In genomic region chr13:101394597-101394996, GRCh38 we compare ENCODE assay signal across 22 cellular contexts. TPM values are rescaled to one million over a fixed set of nuclear protein-coding genes. Genes with fewer than 3 reads are reported as not detected.
"Had no signal": no experiment of that assay in that cellular context is flagged by ENCODE, and none has a peak within 500 bp of the region (broad histone marks: within the 10 kb centered on the region; RNA-seq: fewer than 3 reads in every experiment).

No MANE protein-coding gene starts in this region.

- H3K27ac ChIP-seq: breast epithelium, SK-N-MC had no signal

- H3K9me3 ChIP-seq: breast epithelium had no signal

- H3K36me3 ChIP-seq: breast epithelium had no signal

- DNase-seq: activated CD4-positive, alpha-beta T cell treated with anti-CD3 and anti-CD28 coated beads for 48 hours; activated CD4-positive, alpha-beta T cell treated with anti-CD3 and anti-CD28 coated beads, Interleukin-2, amount 50 U/mL, for 4 hours; activated CD4-positive, CD25-positive, alpha-beta regulatory T cell treated with anti-CD3 and anti-CD28 coated beads, Interleukin-2, amount 50 U/mL, for 72 hours; activated CD8-positive, alpha-beta memory T cell treated with anti-CD3 and anti-CD28 coated beads, Interleukin-2, amount 50 U/mL, for 48 hours; activated CD8-positive, alpha-beta T cell treated with anti-CD3 and anti-CD28 coated beads, Interleukin-2, amount 10 ng/mL, durations not matched to agents 7 days and 5 days; activated T-cell treated with anti-CD3 and anti-CD28 coated beads, Interleukin-2, amount 50 U/mL, for 1 hour; aorta; caudate nucleus; Karpas-422; MM.1S; NCI-H1105; NCI-H1930; NCI-H226; NCI-H526; NK-92 treated with Interleukin-12 subunit alpha and Interleukin-12 subunit beta, amount 100 ng/mL, for 24 hours; OCI-M1; RPMI8226 had no signal

- H3K4me3 ChIP-seq: breast epithelium, K562, SK-N-MC had no signal

- H3K9me3 Mint-ChIP-seq: activated naive CD4-positive, alpha-beta T cell treated with anti-CD3 and anti-CD28 coated beads, Interleukin-2, amount 50 U/mL, for 24 hours; T-helper 1 cell treated with Interleukin-12 subunit alpha and Interleukin-12 subunit beta and Interleukin-4 antibody, amounts not matched to agents 30 μg/mL and 1 μg/mL, for 36 hours had no signal

- H3K27me3 ChIP-seq: breast epithelium had no signal

- H3K27ac Mint-ChIP-seq: activated CD8-positive, alpha-beta T cell treated with anti-CD3 and anti-CD28 coated beads, Interleukin-2, amount 10 ng/mL, durations not matched to agents 7 days and 5 days; activated naive CD4-positive, alpha-beta T cell treated with anti-CD3 and anti-CD28 coated beads, Interleukin-2, amount 50 U/mL, for 24 hours; T-helper 1 cell treated with Interleukin-12 subunit alpha and Interleukin-12 subunit beta and Interleukin-4 antibody, amounts not matched to agents 30 μg/mL and 1 μg/mL, for 36 hours had no signal

- FAIRE-seq: K562 had no signal

- H3K36me3 Mint-ChIP-seq: activated naive CD4-positive, alpha-beta T cell treated with anti-CD3 and anti-CD28 coated beads, Interleukin-2, amount 50 U/mL, for 24 hours had no signal

- H3K4me1 ChIP-seq: breast epithelium had no signal

- H3K4me1 Mint-ChIP-seq: activated naive CD4-positive, alpha-beta T cell treated with anti-CD3 and anti-CD28 coated beads, Interleukin-2, amount 50 U/mL, for 24 hours had no signal

- H3K4me3 Mint-ChIP-seq: activated CD8-positive, alpha-beta T cell treated with anti-CD3 and anti-CD28 coated beads, Interleukin-2, amount 10 ng/mL, durations not matched to agents 7 days and 5 days; activated naive CD4-positive, alpha-beta T cell treated with anti-CD3 and anti-CD28 coated beads, Interleukin-2, amount 50 U/mL, for 24 hours; T-helper 1 cell treated with Interleukin-12 subunit alpha and Interleukin-12 subunit beta and Interleukin-4 antibody, amounts not matched to agents 30 μg/mL and 1 μg/mL, for 36 hours had no signal

RNA-seq across cellular contexts. Expression of gene NALCN, which starts 21.7 kb away (rescaled TPM):
- total RNA-seq: activated CD8-positive, alpha-beta T cell treated with anti-CD3 and anti-CD28 coated beads, Interleukin-2, amount 10 ng/mL, durations not matched to agents 7 days and 5 days; K562 had no signal
- polyA plus RNA-seq: K562 had no signal

RNA-seq across cellular contexts. Expression of gene ITGBL1, which starts 57.9 kb away (rescaled TPM):
- total RNA-seq: activated CD8-positive, alpha-beta T cell treated with anti-CD3 and anti-CD28 coated beads, Interleukin-2, amount 10 ng/mL, durations not matched to agents 7 days and 5 days had no signal
